Comparison of ENCODE assay signal across 15 cellular contexts in genomic region chr4:101014417-101014816, GRCh38.
DNase-seq lines count a peak whose midpoint lies in the region; ATAC-seq and TF ChIP-seq lines count a peak whose summit lies in the region.
"Had no signal": no experiment of that assay in that cellular context is flagged by ENCODE, and none has a peak within 500 bp of the region (broad histone marks: within the 10 kb centered on the region; RNA-seq: fewer than 3 reads in every experiment).

No MANE protein-coding gene starts in this region.

- no peak overlapping the region for H2AFZ ChIP-seq in osteoblast (ENCODE audit: low read length)
- H2AFZ ChIP-seq in PC-9: no peak overlapping the region

- no peaks in the 10 kb centered on the region for H3K9me2 ChIP-seq in PC-9 (ENCODE audit: insufficient read depth)

- H3K4me1 Mint-ChIP-seq in activated T-helper 17 cell treated with anti-CD3 and anti-CD28 coated beads, Interleukin-2, amount 50 U/mL, for 72 hours: peaks cover 30% of the 10 kb centered on the region

- H3K9me3 ChIP-seq in osteoblast (ENCODE audit: low read depth, low read length): no peaks in the 10 kb centered on the region
- H3K9me3 ChIP-seq in PC-9 (ENCODE audit: insufficient read depth, low read depth): no peaks in the 10 kb centered on the region
- H3K9me3 ChIP-seq in left ventricle myocardium inferior (replicated peaks): no peaks in the 10 kb centered on the region

- H4K20me1 ChIP-seq in osteoblast (ENCODE audit: insufficient read depth, low read length) (no peaks in the 10 kb centered on the region), PC-9 (ENCODE audit: insufficient read depth) (no peaks in the 10 kb centered on the region)

- CTCF ChIA-PET in PC-9 (lab: Charles Lee): no interaction called here

- TF ChIP-seq CTCF in GM20000 (IDR thresholded peaks at IDR 0.05; ENCODE audit: extremely low read depth, missing control alignments) (no peak), osteoblast (IDR thresholded peaks at IDR 0.05; ENCODE audit: extremely low read depth, low read depth, low read length) (no peak), PC-9 (conservative IDR thresholded peaks at IDR 0.05) (no peak), left ventricle myocardium inferior (IDR thresholded peaks at IDR 0.05; ENCODE audit: borderline replicate concordance) (no peak)

- BruUV-seq in PC-9 (replicated peaks; lab: Mats Ljungman, UMichigan): no TSS peak

- POLR2A ChIA-PET in PC-9 (lab: Charles Lee; ENCODE audit: unreplicated experiment): no interaction called here

- H3F3A ChIP-seq in PC-9 (ENCODE audit: insufficient read depth, low read depth): peaks cover under 1% of the 10 kb centered on the region; the same call in 1 of the 2 replicates

- ATAC-seq in GM18502 (IDR thresholded peaks at IDR 0.05; ENCODE audit: poor library complexity, unreplicated experiment): peak; percentile 44
- peak; percentile 25 for ATAC-seq in HG03025 (IDR thresholded peaks at IDR 0.05; ENCODE audit: low FRiP score, unreplicated experiment)
- ATAC-seq in activated T-helper 17 cell treated with anti-CD3 and anti-CD28 coated beads, Interleukin-2, amount 50 U/mL, for 72 hours (replicated peaks): no peak

- intact Hi-C loops in PC-9 (cut with micrococcal nuclease; ENCODE audit: unreplicated experiment) (no loop called here), left ventricle myocardium inferior (cut with micrococcal nuclease) (no loop called here)

- H3K79me2 ChIP-seq in osteoblast (ENCODE audit: insufficient read depth, low read length): no peaks in the 10 kb centered on the region
- no peaks in the 10 kb centered on the region for H3K79me2 ChIP-seq in PC-9 (ENCODE audit: low read depth)

- H3K27ac Mint-ChIP-seq in activated T-helper 17 cell treated with anti-CD3 and anti-CD28 coated beads, Interleukin-2, amount 50 U/mL, for 72 hours: peak overlapping the region; percentile 77
- H3K27ac Mint-ChIP-seq: dendritic cell treated with granulocyte-macrophage colony-stimulating factor and Interleukin-4, amounts not matched to agents 40 ng/mL and 50 ng/mL, for 4 days had no signal

- H3K4me1 ChIP-seq in osteoblast (ENCODE audit: insufficient read depth, low read length) (peaks cover 5% of the 10 kb centered on the region), PC-9 (replicated peaks; ENCODE audit: insufficient read depth) (peaks cover 2% of the 10 kb centered on the region), left ventricle myocardium inferior (no peaks in the 10 kb centered on the region)

- H3K4me3 ChIP-seq in osteoblast (ENCODE audit: insufficient read depth, low read length) (no peak overlapping the region), PC-9 (no peak overlapping the region), left ventricle myocardium inferior (no peak overlapping the region)

- no peak overlapping the region for H3K4me3 Mint-ChIP-seq in activated T-helper 17 cell treated with anti-CD3 and anti-CD28 coated beads, Interleukin-2, amount 50 U/mL, for 72 hours
- H3K4me3 Mint-ChIP-seq: dendritic cell treated with granulocyte-macrophage colony-stimulating factor and Interleukin-4, amounts not matched to agents 40 ng/mL and 50 ng/mL, for 4 days had no signal

- H3K4me2 ChIP-seq in osteoblast (ENCODE audit: insufficient read depth, low read length): no peak overlapping the region
- no peak overlapping the region for H3K4me2 ChIP-seq in PC-9

- no peaks in the 10 kb centered on the region for H3K27me3 Mint-ChIP-seq in activated T-helper 17 cell treated with anti-CD3 and anti-CD28 coated beads, Interleukin-2, amount 50 U/mL, for 72 hours
- H3K27me3 Mint-ChIP-seq: dendritic cell treated with granulocyte-macrophage colony-stimulating factor and Interleukin-4, amounts not matched to agents 40 ng/mL and 50 ng/mL, for 4 days had no signal

- H3K27ac ChIP-seq in osteoblast (ENCODE audit: low read depth, low read length) (no peak overlapping the region), PC-9 (no peak overlapping the region), left ventricle myocardium inferior (replicated peaks) (no peak overlapping the region)
- H3K27ac ChIP-seq: C4-2B had no signal

- DNase-seq in GM20000 (ENCODE audit: low spot score) (peak; percentile 27), osteoblast (ENCODE audit: insufficient read length, low spot score, missing footprints) (no peak), PC-9 (no peak), left ventricle myocardium inferior (no peak)
- no peak for DNase-seq in activated naive CD4-positive, alpha-beta T cell treated with anti-CD3 and anti-CD28 coated beads, Interleukin-2, amount 50 U/mL, for 16 hours
- DNase-seq: activated CD4-positive, CD25-positive, alpha-beta regulatory T cell treated with anti-CD3 and anti-CD28 coated beads, Interleukin-2, amount 50 U/mL, for 72 hours; activated naive CD4-positive, alpha-beta T cell treated with Interleukin-2 at 50 U/mL for 16 hours; head of caudate nucleus; NCI-H187; stimulated activated naive CD4-positive, alpha-beta T cell had no signal

- H3K27me3 ChIP-seq in osteoblast (ENCODE audit: insufficient read depth, low read length) (no peaks in the 10 kb centered on the region), PC-9 (ENCODE audit: insufficient read depth, low read depth) (no peaks in the 10 kb centered on the region), left ventricle myocardium inferior (ENCODE audit: low read depth) (no peaks in the 10 kb centered on the region)

- H3K36me3 ChIP-seq in osteoblast (ENCODE audit: insufficient read depth, low read length) (no peaks in the 10 kb centered on the region), PC-9 (ENCODE audit: low read depth) (no peaks in the 10 kb centered on the region), left ventricle myocardium inferior (no peaks in the 10 kb centered on the region)

- no peaks in the 10 kb centered on the region for H3K9me3 Mint-ChIP-seq in activated T-helper 17 cell treated with anti-CD3 and anti-CD28 coated beads, Interleukin-2, amount 50 U/mL, for 72 hours
- H3K9me3 Mint-ChIP-seq: dendritic cell treated with granulocyte-macrophage colony-stimulating factor and Interleukin-4, amounts not matched to agents 40 ng/mL and 50 ng/mL, for 4 days had no signal

- no peaks in the 10 kb centered on the region for H3K36me3 Mint-ChIP-seq in activated T-helper 17 cell treated with anti-CD3 and anti-CD28 coated beads, Interleukin-2, amount 50 U/mL, for 72 hours (ENCODE audit: low read depth)
